Comparison of ENCODE assay signal across 17 cellular contexts in the genomic region with DNA sequence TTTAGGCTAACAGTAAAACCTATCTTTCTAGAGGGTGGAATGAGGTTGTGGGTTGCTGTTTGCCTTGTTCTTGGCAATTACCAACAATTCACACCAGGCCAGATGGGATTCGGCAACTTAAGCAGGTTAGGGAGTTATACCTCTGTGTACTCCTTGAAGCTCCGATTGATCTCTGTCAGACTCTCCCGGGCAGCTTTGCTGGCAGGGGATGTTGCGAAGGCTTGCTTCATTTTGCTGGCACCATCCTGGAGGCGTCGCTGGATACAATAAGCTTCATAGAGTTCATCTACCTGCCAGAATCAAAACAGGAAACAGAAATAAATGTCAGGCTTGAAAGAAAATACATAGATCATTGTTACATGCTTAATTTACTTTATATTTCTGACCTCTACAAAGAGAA.
DNase-seq lines count a peak whose midpoint lies in the region; ATAC-seq and FAIRE-seq lines count a peak whose summit lies in the region.
"Had no signal": no experiment of that assay in that cellular context is flagged by ENCODE, and none has a peak within 500 bp of the region (broad histone marks: within the 10 kb centered on the region; RNA-seq: fewer than 3 reads in every experiment).

No MANE protein-coding gene starts in this region.

- FAIRE-seq in HTR-8/SVneo (lab: Jason Lieb, UNC): no peak
- FAIRE-seq: A204.1, G401.6, TTC549 had no signal

- DNase-seq in NCI-H510A treated with DMSO at 0.1 percent for 48 hours (lab: John Stamatoyannopoulos, UW) (peak; percentile 24), NCI-H510A (lab: John Stamatoyannopoulos, UW) (no peak), DMS153 (lab: John Stamatoyannopoulos, UW) (peak; percentile 54), T-cell (peak in 1 of 34 experiments; percentile 14), naive B cell (no peak), pons (ENCODE audit: low spot score) (no peak), HTR-8/SVneo (ENCODE audit: insufficient read length, low spot score) (no peak)
- DNase-seq in stimulated activated CD4-positive, alpha-beta T cell treated with anti-CD3 and anti-CD28 coated beads, Interleukin-15, amount 100 ng/mL, for 24 hours: no peak
- DNase-seq: effector memory CD4-positive, alpha-beta T cell; hypothalamus; IMR-90; ovary; upper lobe of left lung had no signal

- H3K4me3 Mint-ChIP-seq in T-cell (peak overlapping the region in 1 of 3 donors; percentile 57), naive B cell (peak overlapping the region in 2 of 8 donors; percentile 5 to 56)
- H3K4me3 Mint-ChIP-seq: central memory CD8-positive, alpha-beta T cell had no signal

- H3K4me1 Mint-ChIP-seq in T-cell: peaks cover 89 to 93% (median 89%) of the 10 kb centered on the region in 3 donors
- H3K4me1 Mint-ChIP-seq in naive B cell: peaks cover 43 to 81% (median 65%) of the 10 kb centered on the region in 3 donors

- H3K27me3 Mint-ChIP-seq in T-cell: no peaks in the 10 kb centered on the region
- H3K27me3 Mint-ChIP-seq in naive B cell: no peaks in the 10 kb centered on the region
- H3K27me3 Mint-ChIP-seq: central memory CD8-positive, alpha-beta T cell had no signal

- H3K36me3 Mint-ChIP-seq in T-cell (peaks cover 72% of the 10 kb centered on the region), naive B cell (peaks cover 30 to 38% of the 10 kb centered on the region in 2 donors)

- CTCF ChIA-PET in T-cell (lab: Charles Lee): interaction anchor here (0.9 to 3.0 kb wide), 7 partner anchors 9 to 162 kb away, joined by 3 to 12 read pairs (median 6); no protein-coding TSS in a partner anchor

- peak in 3 of 4 experiments; percentile 20 to 28 (median 25) for ATAC-seq in T-cell (replicated peaks in 1 of 4)
- no peak for ATAC-seq in naive B cell (ENCODE audit: low read depth in 2 of 2)

- POLR2A ChIA-PET in T-cell (lab: Charles Lee): no interaction called here

- peak overlapping the region; percentile 94 to 97 for H3K27ac Mint-ChIP-seq in T-cell
- peak overlapping the region; percentile 33 to 94 (median 79) for H3K27ac Mint-ChIP-seq in naive B cell

- no peaks in the 10 kb centered on the region for H3K9me3 Mint-ChIP-seq in T-cell
- no peaks in the 10 kb centered on the region for H3K9me3 Mint-ChIP-seq in naive B cell
- H3K9me3 Mint-ChIP-seq: central memory CD8-positive, alpha-beta T cell had no signal

Comparison
In these comparisons a context has a peak if more than half of its experiments do, and no peak if none do; other contexts are left out.
1. DNase-seq: peak in NCI-H510A treated with DMSO at 0.1 percent for 48 hours (single experiment) and DMS153 (single experiment); none in NCI-H510A (single experiment), naive B cell (single experiment), stimulated activated CD4-positive, alpha-beta T cell treated with anti-CD3 and anti-CD28 coated beads, Interleukin-15, amount 100 ng/mL, for 24 hours (single experiment), pons (single experiment) and HTR-8/SVneo (single experiment).
2. ATAC-seq: peak in T-cell (3 of 4); none in naive B cell (0 of 2).